Comparison of ENCODE assay signal across 31 cellular contexts in genomic region chrX:65879977-65880799, GRCh38.
"Had no signal": no experiment of that assay in that cellular context is flagged by ENCODE, and none has a peak within 500 bp of the region (broad histone marks: within the 10 kb centered on the region; RNA-seq: fewer than 3 reads in every experiment).

No MANE protein-coding gene starts in this region.

- ATAC-seq: foreskin keratinocyte, gastrocnemius medialis, heart left ventricle, WTC11 had no signal

- H3K9me3 ChIP-seq: esophagus muscularis mucosa, gastrocnemius medialis, heart left ventricle had no signal

- H3K4me3 ChIP-seq: coronary artery, dorsolateral prefrontal cortex, esophagus muscularis mucosa, gastrocnemius medialis, heart left ventricle had no signal

- DNase-seq: activated CD4-positive, alpha-beta memory T cell treated with anti-CD3 and anti-CD28 coated beads, Interleukin-2, amount 10 ng/mL, durations not matched to agents 7 days and 5 days; activated CD4-positive, alpha-beta T cell treated with anti-CD3 and anti-CD28 coated beads for 1 hour; activated CD4-positive, alpha-beta T cell treated with anti-CD3 and anti-CD28 coated beads for 4 hours; activated CD4-positive, alpha-beta T cell treated with anti-CD3 and anti-CD28 coated beads, Interleukin-2, amount 10 ng/mL, durations not matched to agents 7 days and 5 days; activated CD4-positive, alpha-beta T cell treated with anti-CD3 and anti-CD28 coated beads, Interleukin-2, amount 50 U/mL, for 4 hours; activated CD8-positive, alpha-beta memory T cell treated with anti-CD3 and anti-CD28 coated beads, Interleukin-2, amount 50 U/mL, for 48 hours; activated effector memory CD4-positive, alpha-beta T cell treated with anti-CD3 and anti-CD28 coated beads, Interleukin-2, amount 50 U/mL, for 16 hours; activated naive CD4-positive, alpha-beta T cell treated with anti-CD3 and anti-CD28 coated beads for 36 hours; activated naive CD8-positive, alpha-beta T cell treated with anti-CD3 and anti-CD28 coated beads, Interleukin-2, amount 10 ng/mL, durations not matched to agents 7 days and 5 days; activated T-cell treated with anti-CD3 and anti-CD28 coated beads for 4 hours; activated T-cell treated with anti-CD3 and anti-CD28 coated beads, Interleukin-2, amount 50 U/mL, for 24 hours; amniotic stem cell; anterior cingulate cortex; brain microvascular endothelial cell; dorsolateral prefrontal cortex; effector memory CD4-positive, alpha-beta T cell; endodermal cell; foreskin keratinocyte; gastrocnemius medialis; glutamatergic neuron; heart left ventricle; T-helper 2 cell had no signal

- H3K4me3 Mint-ChIP-seq: activated CD4-positive, alpha-beta memory T cell treated with anti-CD3 and anti-CD28 coated beads, Interleukin-2, amount 10 ng/mL, durations not matched to agents 7 days and 5 days; activated CD4-positive, alpha-beta T cell treated with anti-CD3 and anti-CD28 coated beads, Interleukin-2, amount 10 ng/mL, durations not matched to agents 7 days and 5 days; activated naive CD4-positive, alpha-beta T cell treated with anti-CD3 and anti-CD28 coated beads for 36 hours; activated naive CD4-positive, alpha-beta T cell treated with anti-CD3 and anti-CD28 coated beads, Interleukin-2, amount 50 U/mL, for 24 hours; activated naive CD8-positive, alpha-beta T cell treated with anti-CD3 and anti-CD28 coated beads, Interleukin-2, amount 10 ng/mL, durations not matched to agents 7 days and 5 days; activated T-cell treated with anti-CD3 and anti-CD28 coated beads, Interleukin-2, amount 50 U/mL, for 24 hours; activated T-helper 1 cell treated with anti-CD3 and anti-CD28 coated beads, Interleukin-12 subunit alpha, Interleukin-12 subunit beta, Interleukin-2, Interleukin-4 antibody, amounts not matched to agents 30 ng/mL and 10 ng/mL and 1 ng/mL, durations not matched to agents 14 hours and 24 hours and 36 hours; central memory CD8-positive, alpha-beta T cell; dendritic cell treated with granulocyte-macrophage colony-stimulating factor and Interleukin-4, amounts not matched to agents 40 ng/mL and 50 ng/mL, for 4 days; endodermal cell; WTC11 had no signal

- H3K9me3 Mint-ChIP-seq: activated CD4-positive, alpha-beta memory T cell treated with anti-CD3 and anti-CD28 coated beads, Interleukin-2, amount 10 ng/mL, durations not matched to agents 7 days and 5 days; activated naive CD4-positive, alpha-beta T cell treated with anti-CD3 and anti-CD28 coated beads for 36 hours; activated naive CD4-positive, alpha-beta T cell treated with anti-CD3 and anti-CD28 coated beads, Interleukin-2, amount 50 U/mL, for 24 hours; activated naive CD8-positive, alpha-beta T cell treated with anti-CD3 and anti-CD28 coated beads, Interleukin-2, amount 10 ng/mL, durations not matched to agents 7 days and 5 days; central memory CD8-positive, alpha-beta T cell; dendritic cell treated with granulocyte-macrophage colony-stimulating factor and Interleukin-4, amounts not matched to agents 40 ng/mL and 50 ng/mL, for 4 days had no signal

- H3K27ac ChIP-seq: brain microvascular endothelial cell, coronary artery, dorsolateral prefrontal cortex, esophagus muscularis mucosa, foreskin keratinocyte, gastrocnemius medialis, heart left ventricle, VCaP had no signal

- H3K4me1 Mint-ChIP-seq: endodermal cell, WTC11 had no signal

- H3K27me3 ChIP-seq: brain microvascular endothelial cell, esophagus muscularis mucosa, foreskin keratinocyte, gastrocnemius medialis had no signal

- H3K36me3 ChIP-seq: brain microvascular endothelial cell, esophagus muscularis mucosa, gastrocnemius medialis, heart left ventricle had no signal

- H3K4me1 ChIP-seq: esophagus muscularis mucosa, foreskin keratinocyte, gastrocnemius medialis, heart left ventricle had no signal

- H3K27me3 Mint-ChIP-seq: activated CD4-positive, alpha-beta memory T cell treated with anti-CD3 and anti-CD28 coated beads, Interleukin-2, amount 10 ng/mL, durations not matched to agents 7 days and 5 days; activated CD4-positive, alpha-beta T cell treated with anti-CD3 and anti-CD28 coated beads, Interleukin-2, amount 10 ng/mL, durations not matched to agents 7 days and 5 days; activated naive CD4-positive, alpha-beta T cell treated with anti-CD3 and anti-CD28 coated beads, Interleukin-2, amount 50 U/mL, for 24 hours; activated naive CD8-positive, alpha-beta T cell treated with anti-CD3 and anti-CD28 coated beads, Interleukin-2, amount 10 ng/mL, durations not matched to agents 7 days and 5 days; central memory CD8-positive, alpha-beta T cell had no signal

- H3K27ac Mint-ChIP-seq: activated CD4-positive, alpha-beta memory T cell treated with anti-CD3 and anti-CD28 coated beads, Interleukin-2, amount 10 ng/mL, durations not matched to agents 7 days and 5 days; activated CD4-positive, alpha-beta T cell treated with anti-CD3 and anti-CD28 coated beads, Interleukin-2, amount 10 ng/mL, durations not matched to agents 7 days and 5 days; activated naive CD4-positive, alpha-beta T cell treated with anti-CD3 and anti-CD28 coated beads for 36 hours; activated naive CD4-positive, alpha-beta T cell treated with anti-CD3 and anti-CD28 coated beads, Interleukin-2, amount 50 U/mL, for 24 hours; activated naive CD8-positive, alpha-beta T cell treated with anti-CD3 and anti-CD28 coated beads, Interleukin-2, amount 10 ng/mL, durations not matched to agents 7 days and 5 days; activated T-cell treated with anti-CD3 and anti-CD28 coated beads, Interleukin-2, amount 50 U/mL, for 24 hours; activated T-helper 1 cell treated with anti-CD3 and anti-CD28 coated beads, Interleukin-12 subunit alpha, Interleukin-12 subunit beta, Interleukin-2, Interleukin-4 antibody, amounts not matched to agents 30 ng/mL and 10 ng/mL and 1 ng/mL, durations not matched to agents 14 hours and 24 hours and 36 hours; activated T-helper 2 cell treated with anti-CD3 and anti-CD28 coated beads, Interferon-gamma antibody, Interleukin-2, Interleukin-4, amounts not matched to agents 10 μg/mL and 5 μg/mL and 100 μg/mL, durations not matched to agents 14 hours and 24 hours and 36 hours; dendritic cell treated with granulocyte-macrophage colony-stimulating factor and Interleukin-4, amounts not matched to agents 40 ng/mL and 50 ng/mL, for 4 days; endodermal cell; WTC11 had no signal
